8 cellular contexts compared by ENCODE assay signal in the genomic region with DNA sequence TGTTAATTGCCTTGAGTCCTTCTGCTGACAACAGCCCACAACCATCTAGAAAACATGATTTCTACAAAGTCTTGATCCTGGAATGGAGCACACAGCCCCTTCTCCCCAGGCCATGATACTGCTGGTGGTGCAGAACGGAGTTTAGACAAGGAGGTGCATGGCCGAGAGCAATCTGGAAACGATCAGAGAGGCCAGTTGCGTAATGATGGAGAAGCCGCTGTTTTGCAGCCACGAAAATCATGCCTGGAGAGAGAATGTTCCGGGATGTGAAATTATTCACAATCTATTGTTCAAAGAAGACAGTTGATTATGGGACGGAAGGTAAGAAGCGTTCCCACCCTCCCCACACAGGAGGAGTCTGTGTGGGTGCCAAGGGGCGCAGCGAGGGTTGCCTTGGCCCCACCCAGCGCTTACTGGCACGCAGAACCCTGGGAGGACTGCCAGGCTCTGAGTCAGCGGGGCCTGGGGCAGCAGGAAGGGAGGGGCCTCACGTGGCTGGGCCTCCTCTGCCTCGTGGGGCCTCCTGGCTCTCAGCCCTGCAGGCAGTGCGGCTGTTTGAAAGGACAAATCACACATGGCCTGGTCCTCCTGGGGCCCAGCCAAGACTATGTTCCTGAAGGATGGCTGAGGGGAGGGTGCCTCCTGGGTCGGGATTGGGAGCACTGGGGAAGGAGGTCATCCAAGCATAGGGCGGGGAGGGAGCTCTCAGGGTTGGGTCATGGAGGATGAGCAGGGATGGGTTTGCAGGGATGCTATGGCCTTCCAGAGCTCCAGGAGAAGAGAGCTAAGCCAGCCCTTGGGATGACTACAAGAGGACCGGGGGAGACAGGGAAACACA. TPM values are rescaled to one million over a fixed set of nuclear protein-coding genes. Genes with fewer than 3 reads are reported as not detected.
DNase-seq lines count a peak whose midpoint lies in the region; ATAC-seq, FAIRE-seq and TF ChIP-seq lines count a peak whose summit lies in the region.

No MANE protein-coding gene starts in this region.

- H3K9me3 ChIP-seq in OCI-LY3 (ENCODE audit: insufficient read depth, low read length) (no peaks in the 10 kb centered on the region), endothelial cell of umbilical vein (replicated peaks; ENCODE audit: control insufficient read depth, insufficient read depth, low read length) (no peaks in the 10 kb centered on the region), mucosa of stomach (ENCODE audit: control insufficient read depth, low read length) (no peaks in the 10 kb centered on the region)

- H2AFZ ChIP-seq in OCI-LY3 (ENCODE audit: low read depth, low read length) (peak overlapping the region; percentile 43; the same call in 1 of the 2 replicates), endothelial cell of umbilical vein (ENCODE audit: low read depth, low read length) (peak overlapping the region; percentile 27)

- ATAC-seq in HG03196 (IDR thresholded peaks at IDR 0.05; ENCODE audit: unreplicated experiment): peak; percentile 52

- no peak for TF ChIP-seq CTCF in OCI-LY3 (IDR thresholded peaks at IDR 0.05; ENCODE audit: low read depth, low read length)
- TF ChIP-seq CTCF in endothelial cell of umbilical vein (IDR thresholded peaks at IDR 0.05; ENCODE audit: extremely low read depth in 1 of 2, insufficient read depth in 1 of 2, low read depth in 1 of 2, low read length in 2 of 2): no peak

- intact Hi-C loops in endothelial cell of umbilical vein (cut with micrococcal nuclease): loop anchor here (1.0 kb wide), 1 partner anchor 9 kb away; a partner anchor contains a TSS

- peaks cover 5% of the 10 kb centered on the region; the same call in 1 of the 2 replicates for H3K4me1 ChIP-seq in OCI-LY3 (ENCODE audit: low read length)
- H3K4me1 ChIP-seq in endothelial cell of umbilical vein (ENCODE audit: control insufficient read depth, extremely low read depth, insufficient read depth, low read length): peaks cover 31% of the 10 kb centered on the region
- peaks cover 58% of the 10 kb centered on the region for H3K4me1 ChIP-seq in mucosa of stomach (ENCODE audit: control insufficient read depth, insufficient read depth, low read length)

- H3K4me2 ChIP-seq in OCI-LY3 (ENCODE audit: low read length): peak overlapping the region; percentile 40
- H3K4me2 ChIP-seq in endothelial cell of umbilical vein (ENCODE audit: insufficient read depth, low read length): peak overlapping the region; percentile 79

- in situ Hi-C loops in ACHN (cut with HindIII; ENCODE audit: low pct_ligation_motif_present, low pct_unique_long_range_greater_than_20kb, low sequenced_read_pairs): no loop called here

- peak; percentile 91 for FAIRE-seq in endothelial cell of umbilical vein (lab: Jason Lieb, UNC)

- peak; percentile 50 for TF ChIP-seq POLR2A in endothelial cell of umbilical vein (IDR thresholded peaks at IDR 0.05; ENCODE audit: low read depth, low read length)

- H3K79me2 ChIP-seq in OCI-LY3 (ENCODE audit: low read length) (no peaks in the 10 kb centered on the region), endothelial cell of umbilical vein (ENCODE audit: control insufficient read depth, insufficient read depth, low read length) (no peaks in the 10 kb centered on the region)

- no peaks in the 10 kb centered on the region for H3K9me1 ChIP-seq in endothelial cell of umbilical vein (replicated peaks; ENCODE audit: control insufficient read depth, extremely low read depth, insufficient read depth, low read length)

- TSS peak; percentile 37 for BruUV-seq in endothelial cell of umbilical vein (replicated peaks; lab: Mats Ljungman, UMichigan)

- peak; percentile 96 for DNase-seq in ACHN
- peak; percentile 88 for DNase-seq in activated T-cell treated with anti-CD3 and anti-CD28 coated beads for 4 hours
- peak; percentile 97 for DNase-seq in endothelial cell of umbilical vein (ENCODE audit: low read depth, low spot score)
- peak; percentile 82 to 89 for DNase-seq in stimulated activated CD8-positive, alpha-beta memory T cell treated with anti-CD3 and anti-CD28 coated beads, Interleukin-4, amount 100 ng/mL, for 4 hours (ENCODE audit: low read depth in 2 of 2, low spot score in 1 of 2)
- DNase-seq in NCI-H524 treated with DMSO at 0.1 percent for 48 hours (lab: John Stamatoyannopoulos, UW): no peak

- CTCF ChIA-PET in endothelial cell of umbilical vein (lab: Charles Lee): interaction anchor here (1.0 to 2.8 kb wide), 5 partner anchors 9 to 43 kb away, joined by 3 to 12 read pairs (median 3); a partner anchor contains a TSS

- H3K27ac ChIP-seq in OCI-LY3 (ENCODE audit: low read length) (no peak overlapping the region), endothelial cell of umbilical vein (ENCODE audit: insufficient read depth, low read depth, low read length) (peak overlapping the region; percentile 68)

- H3K36me3 ChIP-seq in OCI-LY3 (replicated peaks; ENCODE audit: low read depth, low read length) (no peaks in the 10 kb centered on the region), endothelial cell of umbilical vein (ENCODE audit: control insufficient read depth in 2 of 2, extremely low read depth in 1 of 2, insufficient read depth in 2 of 2, low read length in 2 of 2) (no peaks in the 10 kb centered on the region), mucosa of stomach (ENCODE audit: control insufficient read depth, insufficient read depth, low read length) (no peaks in the 10 kb centered on the region)

- H4K20me1 ChIP-seq in OCI-LY3 (ENCODE audit: insufficient read depth, low read length) (no peaks in the 10 kb centered on the region), endothelial cell of umbilical vein (replicated peaks; ENCODE audit: control insufficient read depth, extremely low read depth, insufficient read depth, low read length) (no peaks in the 10 kb centered on the region)

- peak overlapping the region; percentile 24 for H3K4me3 ChIP-seq in OCI-LY3 (ENCODE audit: low read length)
- H3K4me3 ChIP-seq in endothelial cell of umbilical vein (replicated peaks in 1 of 3; ENCODE audit: insufficient read depth in 1 of 3, low read depth in 1 of 3, low read length in 3 of 3): peak overlapping the region in 2 of 3 experiments; percentile 10 to 42
- H3K4me3 ChIP-seq in mucosa of stomach (ENCODE audit: low read length): no peak overlapping the region

- dilution Hi-C loops in endothelial cell of umbilical vein (cut with MboI; ENCODE audit: extremely low pct_ligation_motif_present, low sequenced_read_pairs): no loop called here

- POLR2A ChIA-PET in endothelial cell of umbilical vein (lab: Charles Lee): no interaction called here

- no peak overlapping the region for H3K9ac ChIP-seq in OCI-LY3 (ENCODE audit: low read length)
- H3K9ac ChIP-seq in endothelial cell of umbilical vein (replicated peaks; ENCODE audit: extremely low read depth, insufficient read depth, low read length): peak overlapping the region; percentile 49
- H3K9ac ChIP-seq in mucosa of stomach (ENCODE audit: low read length): peak overlapping the region; percentile 64

- H3K27me3 ChIP-seq in OCI-LY3 (ENCODE audit: low read depth, low read length): peaks cover 9% of the 10 kb centered on the region; the same call in 1 of the 2 replicates
- no peaks in the 10 kb centered on the region for H3K27me3 ChIP-seq in endothelial cell of umbilical vein (ENCODE audit: control insufficient read depth in 2 of 2, insufficient read depth in 2 of 2, low read length in 2 of 2)
- H3K27me3 ChIP-seq in mucosa of stomach (ENCODE audit: control insufficient read depth, insufficient read depth, low read length): no peaks in the 10 kb centered on the region

RNA-seq across cellular contexts. Expression of a gene that starts 8.7 kb away (rescaled TPM):
- 19.2 and 22.0 TPM in 2 replicates for total RNA-seq in endothelial cell of umbilical vein
- polyA plus RNA-seq in endothelial cell of umbilical vein: 15.7 and 20.1 TPM in 2 replicates
- 8.7 and 12.2 TPM in 2 replicates for polyA plus RNA-seq in endothelial cell of umbilical vein (2011; cell fraction: cytosol; rRNA removed)
- polyA plus RNA-seq in endothelial cell of umbilical vein (2011; cell fraction: nucleus; rRNA removed): 9.3 and 10.6 TPM in 2 replicates
- polyA plus RNA-seq in endothelial cell of umbilical vein (2012): 12.3 and 15.2 TPM in 2 replicates
- polyA minus RNA-seq in endothelial cell of umbilical vein: 16.6 and 23.7 TPM in 2 replicates
- 11.7 TPM for polyA minus RNA-seq in endothelial cell of umbilical vein (2011; cell fraction: cytosol; rRNA and poly(A)+ RNA removed)
- polyA minus RNA-seq in endothelial cell of umbilical vein (2011; cell fraction: nucleus; rRNA and poly(A)+ RNA removed): 10.9 and 13.1 TPM in 2 replicates

RNA-seq across cellular contexts. Expression of a gene that starts 15.5 kb away (rescaled TPM):
- 62.2 and 76.5 TPM in 2 replicates for total RNA-seq in endothelial cell of umbilical vein
- polyA plus RNA-seq in endothelial cell of umbilical vein: 45.3 and 46.7 TPM in 2 replicates
- polyA plus RNA-seq in endothelial cell of umbilical vein (2011; cell fraction: cytosol; rRNA removed): 47.7 and 49.7 TPM in 2 replicates
- 123 and 124 TPM in 2 replicates for polyA plus RNA-seq in endothelial cell of umbilical vein (2011; cell fraction: nucleus; rRNA removed)
- 40.0 and 48.6 TPM in 2 replicates for polyA plus RNA-seq in endothelial cell of umbilical vein (2012)
- polyA minus RNA-seq in endothelial cell of umbilical vein: 26.3 and 28.3 TPM in 2 replicates
- 47.7 TPM for polyA minus RNA-seq in endothelial cell of umbilical vein (2011; cell fraction: cytosol; rRNA and poly(A)+ RNA removed)
- polyA minus RNA-seq in endothelial cell of umbilical vein (2011; cell fraction: nucleus; rRNA and poly(A)+ RNA removed): 22.3 and 26.4 TPM in 2 replicates

RNA-seq across cellular contexts. Expression of a gene that starts 25.1 kb away (rescaled TPM):
- total RNA-seq in endothelial cell of umbilical vein: 82.2 and 90.3 TPM in 2 replicates
- 30.4 and 35.7 TPM in 2 replicates for polyA plus RNA-seq in endothelial cell of umbilical vein
- polyA plus RNA-seq in endothelial cell of umbilical vein (2011; cell fraction: cytosol; rRNA removed): 31.2 and 35.9 TPM in 2 replicates
- 20.1 and 24.4 TPM in 2 replicates for polyA plus RNA-seq in endothelial cell of umbilical vein (2011; cell fraction: nucleus; rRNA removed)
- polyA plus RNA-seq in endothelial cell of umbilical vein (2012): 57.3 and 58.0 TPM in 2 replicates
- 36.7 and 45.2 TPM in 2 replicates for polyA minus RNA-seq in endothelial cell of umbilical vein
- 53.1 TPM for polyA minus RNA-seq in endothelial cell of umbilical vein (2011; cell fraction: cytosol; rRNA and poly(A)+ RNA removed)
- polyA minus RNA-seq in endothelial cell of umbilical vein (2011; cell fraction: nucleus; rRNA and poly(A)+ RNA removed): 10.9 and 19.3 TPM in 2 replicates

RNA-seq across cellular contexts. Expression of a gene that starts 30.4 kb away (rescaled TPM):
- 0.32 and 0.44 TPM in 2 replicates for total RNA-seq in endothelial cell of umbilical vein
- 0.07 and 0.10 TPM in 2 replicates for polyA plus RNA-seq in endothelial cell of umbilical vein
- not detected in 2 replicates for polyA plus RNA-seq in endothelial cell of umbilical vein (2011; cell fraction: cytosol; rRNA removed)
- polyA plus RNA-seq in endothelial cell of umbilical vein (2011; cell fraction: nucleus; rRNA removed): 0.38 and 0.43 TPM in 2 replicates
- not detected in 2 replicates for polyA plus RNA-seq in endothelial cell of umbilical vein (2012)
- polyA minus RNA-seq in endothelial cell of umbilical vein: 0.15 TPM in 1 of 2 replicates, not detected in the other
- not detected for polyA minus RNA-seq in endothelial cell of umbilical vein (2011; cell fraction: cytosol; rRNA and poly(A)+ RNA removed)
- not detected in 2 replicates for polyA minus RNA-seq in endothelial cell of umbilical vein (2011; cell fraction: nucleus; rRNA and poly(A)+ RNA removed)

RNA-seq across cellular contexts. Expression of a gene that starts 35.0 kb away (rescaled TPM):
- 35.1 and 40.7 TPM in 2 replicates for total RNA-seq in endothelial cell of umbilical vein
- 17.9 and 18.8 TPM in 2 replicates for polyA plus RNA-seq in endothelial cell of umbilical vein
- polyA plus RNA-seq in endothelial cell of umbilical vein (2011; cell fraction: cytosol; rRNA removed): 14.6 and 16.0 TPM in 2 replicates
- 36.9 and 37.8 TPM in 2 replicates for polyA plus RNA-seq in endothelial cell of umbilical vein (2011; cell fraction: nucleus; rRNA removed)
- 20.3 and 21.7 TPM in 2 replicates for polyA plus RNA-seq in endothelial cell of umbilical vein (2012)
- 39.7 and 42.7 TPM in 2 replicates for polyA minus RNA-seq in endothelial cell of umbilical vein
- 10.1 TPM for polyA minus RNA-seq in endothelial cell of umbilical vein (2011; cell fraction: cytosol; rRNA and poly(A)+ RNA removed)
- 16.5 and 19.3 TPM in 2 replicates for polyA minus RNA-seq in endothelial cell of umbilical vein (2011; cell fraction: nucleus; rRNA and poly(A)+ RNA removed)
